Comparison of ENCODE assay signal across 8 cellular contexts in the genomic region with DNA sequence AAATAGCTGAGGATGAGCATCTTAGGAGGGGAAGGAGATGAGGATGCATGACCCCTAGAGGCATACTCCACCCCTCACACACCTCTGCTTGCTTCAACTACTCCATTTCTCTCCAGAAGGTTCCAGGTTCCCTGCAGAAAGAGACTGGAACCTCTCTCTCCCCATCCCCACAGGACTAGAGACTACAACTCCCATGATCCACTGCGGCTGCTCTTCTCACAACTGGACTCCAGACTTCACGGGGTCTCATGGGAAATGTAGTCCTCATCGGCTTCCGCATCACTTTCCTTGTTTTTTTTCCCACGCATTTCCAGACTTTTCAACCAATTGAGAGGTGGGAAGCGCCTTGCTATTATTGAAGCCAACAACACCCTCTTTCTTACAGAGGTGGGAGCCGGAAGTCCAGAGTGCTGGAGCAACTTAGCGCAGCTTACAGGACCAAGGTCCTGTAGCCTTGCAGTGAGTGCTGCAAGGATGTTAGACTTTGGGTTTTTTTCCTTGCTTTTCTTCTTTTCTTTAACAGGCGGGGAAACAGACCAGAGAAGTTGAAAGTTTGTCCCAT. TPM values are rescaled to one million over a fixed set of nuclear protein-coding genes. Genes with fewer than 3 reads are reported as not detected.
DNase-seq lines count a peak whose midpoint lies in the region; ATAC-seq and TF ChIP-seq lines count a peak whose summit lies in the region.

No MANE protein-coding gene starts in this region.

- TF ChIP-seq CTCF in MCF 10A (IDR thresholded peaks at IDR 0.05; ENCODE audit: unreplicated experiment): no peak

- no peak overlapping the region for H3K27ac ChIP-seq in iPS DF 6.9 (ENCODE audit: low read length)

- ATAC-seq in GM21423 (IDR thresholded peaks at IDR 0.05; ENCODE audit: unreplicated experiment): no peak

- H3K4me3 ChIP-seq in iPS DF 6.9 (ENCODE audit: low read length) (peak overlapping the region; percentile 62; the same call in 1 of the 2 replicates), skeletal muscle cell (ENCODE audit: low read depth, low read length) (peak overlapping the region; percentile 40)

- H3K4me1 Mint-ChIP-seq in MCF 10A (ENCODE audit: insufficient read depth, unreplicated experiment): peaks cover 24% of the 10 kb centered on the region

- POLR2A ChIA-PET in MCF 10A (lab: Yijun Ruan, JAX): no interaction called here

- no peaks in the 10 kb centered on the region for H3K9me3 ChIP-seq in iPS DF 6.9 (ENCODE audit: control insufficient read depth, insufficient read depth, low read length)

- CTCF ChIA-PET in MCF 10A (lab: Yijun Ruan, JAX): no interaction called here

- no CpG with 5 or more reads among the region's 9 CpGs for WGBS in iPS DF 6.9 (ENCODE audit: insufficient coverage, insufficient read length)

- BruUV-seq in MCF 10A (replicated peaks; lab: Mats Ljungman, UMichigan): no TSS peak

- DNase-seq in ELR (ENCODE audit: low read depth): peak; percentile 88
- DNase-seq in NCI-H1105 treated with DMSO at 0.1 percent for 48 hours (lab: John Stamatoyannopoulos, UW): peak; percentile 35
- peak; percentile 50 for DNase-seq in UCSD-AML1 (lab: John Stamatoyannopoulos, UW; ENCODE audit: unreplicated experiment)
- peak; percentile 85 for DNase-seq in MCF 10A (ENCODE audit: unreplicated experiment)
- DNase-seq in iPS DF 6.9 (ENCODE audit: low read depth, low spot score): no peak
- DNase-seq in skeletal muscle cell (ENCODE audit: low read depth): peak; percentile 59
- DNase-seq in NCI-H2081 treated with DMSO at 0.1 percent for 48 hours (lab: John Stamatoyannopoulos, UW): no peak

- H3K9me3 Mint-ChIP-seq in MCF 10A (ENCODE audit: unreplicated experiment): peaks cover 10% of the 10 kb centered on the region

- H3K4me1 ChIP-seq in iPS DF 6.9 (ENCODE audit: control insufficient read depth, insufficient read depth, low read length): peaks cover 6% of the 10 kb centered on the region; the same call in 1 of the 2 replicates

- H3K36me3 Mint-ChIP-seq in MCF 10A (ENCODE audit: insufficient read depth, unreplicated experiment): no peaks in the 10 kb centered on the region

- intact Hi-C loops in MCF 10A (cut with micrococcal nuclease): no loop called here

- no peak overlapping the region for H3K27ac Mint-ChIP-seq in MCF 10A (ENCODE audit: low read depth, unreplicated experiment)

- H3K27me3 ChIP-seq in iPS DF 6.9 (ENCODE audit: control insufficient read depth, insufficient read depth, low read length): no peaks in the 10 kb centered on the region

- peaks cover 16% of the 10 kb centered on the region for H3K27me3 Mint-ChIP-seq in MCF 10A (ENCODE audit: insufficient read depth, unreplicated experiment)

- no peaks in the 10 kb centered on the region; the same call in 1 of the 2 replicates for H3K36me3 ChIP-seq in iPS DF 6.9 (ENCODE audit: control insufficient read depth, insufficient read depth, low read length)

- H3K4me3 Mint-ChIP-seq in MCF 10A (ENCODE audit: unreplicated experiment): peak overlapping the region; percentile 58

RNA-seq across cellular contexts. Expression of gene CACNG6, which starts 13.9 kb away (rescaled TPM):
- total RNA-seq in MCF 10A (2022): not detected in 2 replicates

RNA-seq across cellular contexts. Expression of gene CACNG8, which starts 14.8 kb away (rescaled TPM):
- 0.16 TPM in 1 of 2 replicates, not detected in the other for total RNA-seq in MCF 10A (2022)

Comparison
In these comparisons a context has a peak if more than half of its experiments do, and no peak if none do; other contexts are left out.
1. DNase-seq: peak in ELR (single experiment), NCI-H1105 treated with DMSO at 0.1 percent for 48 hours (single experiment), UCSD-AML1 (single experiment), MCF 10A (single experiment) and skeletal muscle cell (single experiment); none in iPS DF 6.9 (single experiment) and NCI-H2081 treated with DMSO at 0.1 percent for 48 hours (single experiment).